In genomic region chr18:44198296-44199284, GRCh38 we compare ENCODE assay signal across 22 cellular contexts.
DNase-seq lines count a peak whose midpoint lies in the region; ATAC-seq and TF ChIP-seq lines count a peak whose summit lies in the region.
"Had no signal": no experiment of that assay in that cellular context is flagged by ENCODE, and none has a peak within 500 bp of the region (broad histone marks: within the 10 kb centered on the region; RNA-seq: fewer than 3 reads in every experiment).

No MANE protein-coding gene starts in this region.

- H3K4me3 ChIP-seq in RWPE2 (ENCODE audit: severe bottlenecking) (no peak overlapping the region), tibial nerve (no peak overlapping the region)
- H3K4me3 ChIP-seq in effector memory CD4-positive, alpha-beta T cell (ENCODE audit: insufficient read depth, low read depth, low read length, poor library complexity, severe bottlenecking), result no peak overlapping the region
- H3K4me3 ChIP-seq: K562, SJSA1, stomach, uterus had no signal

- WGBS in tibial nerve, 2 donors, result 78 to 84% methylated on average over 6 to 7 of the region's 9 CpGs

- H3K27ac ChIP-seq in RWPE2 (ENCODE audit: poor library complexity, severe bottlenecking), result no peak overlapping the region
- no peak overlapping the region for H3K27ac ChIP-seq in effector memory CD4-positive, alpha-beta T cell (ENCODE audit: insufficient read depth, low read length, poor library complexity, severe bottlenecking)
- no peak overlapping the region for H3K27ac ChIP-seq in tibial nerve
- H3K27ac ChIP-seq: SJSA1, stomach, uterus had no signal

- H3K9me3 ChIP-seq in RWPE2 (ENCODE audit: severe bottlenecking) (no peaks in the 10 kb centered on the region), tibial nerve (no peaks in the 10 kb centered on the region)
- no peaks in the 10 kb centered on the region for H3K9me3 ChIP-seq in effector memory CD4-positive, alpha-beta T cell (ENCODE audit: control insufficient read depth, low read length)
- H3K9me3 ChIP-seq: SJSA1, stomach, uterus had no signal

- H3K27me3 ChIP-seq in RWPE2 (ENCODE audit: insufficient read depth, poor library complexity, severe bottlenecking), result no peaks in the 10 kb centered on the region
- no peaks in the 10 kb centered on the region for H3K27me3 ChIP-seq in effector memory CD4-positive, alpha-beta T cell (replicated peaks; ENCODE audit: control insufficient read depth, insufficient read depth, low read length, poor library complexity, severe bottlenecking)
- H3K27me3 ChIP-seq in tibial nerve, result no peaks in the 10 kb centered on the region
- H3K27me3 ChIP-seq: SJSA1, stomach, uterus had no signal

- no peaks in the 10 kb centered on the region for H3K4me1 ChIP-seq in RWPE2 (ENCODE audit: insufficient read depth, poor library complexity, severe bottlenecking)
- no peaks in the 10 kb centered on the region for H3K4me1 ChIP-seq in effector memory CD4-positive, alpha-beta T cell (ENCODE audit: control insufficient read depth, insufficient read depth, low read length, poor library complexity, severe bottlenecking)
- no peaks in the 10 kb centered on the region for H3K4me1 ChIP-seq in tibial nerve
- H3K4me1 ChIP-seq: stomach, uterus had no signal

- no peak for TF ChIP-seq EP300 in tibial nerve (IDR thresholded peaks at IDR 0.05)

- peak; percentile 52; the same call in 1 of the 3 replicates for ATAC-seq in RWPE2 (ENCODE audit: low read depth)
- ATAC-seq: activated naive CD4-positive, alpha-beta T cell treated with anti-CD3 and anti-CD28 coated beads, Interleukin-2, amount 50 U/mL, for 72 hours; HCT116; K562 had no signal

- peak; percentile 96 for DNase-seq in DMS79 treated with DMSO at 0.1 percent for 48 hours (lab: John Stamatoyannopoulos, UW)
- peak; percentile 46 for DNase-seq in NCI-H1436 treated with DMSO at 0.1 percent for 48 hours (lab: John Stamatoyannopoulos, UW)
- DNase-seq in RWPE2 (ENCODE audit: low spot score), result no peak
- peak; percentile 5 for DNase-seq in myocyte (ENCODE audit: low read depth)
- no peak for DNase-seq in effector memory CD4-positive, alpha-beta T cell
- DNase-seq in C1 segment of cervical spinal cord (lab: John Stamatoyannopoulos, UW), result no peak
- DNase-seq in tibial nerve (ENCODE audit: low spot score in 2 of 2), result no peak
- no peak for DNase-seq in activated effector memory CD4-positive, alpha-beta T cell treated with anti-CD3 and anti-CD28 coated beads, Interleukin-2, amount 50 U/mL, for 16 hours
- DNase-seq: activated B cell treated with CpG ODN at 0.5 μM for 24 hours; activated T-cell treated with anti-CD3 and anti-CD28 coated beads, Interleukin-2, amount 50 U/mL, for 48 hours; CD4-positive, alpha-beta memory T cell; EL; foreskin fibroblast; NCI-H1048; NCI-H524 treated with DMSO at 0.1 percent for 48 hours; OCI-M1; stomach; uterus had no signal

- H3K36me3 ChIP-seq in RWPE2 (ENCODE audit: low read depth), result no peaks in the 10 kb centered on the region
- no peaks in the 10 kb centered on the region for H3K36me3 ChIP-seq in effector memory CD4-positive, alpha-beta T cell (ENCODE audit: control insufficient read depth, insufficient read depth, low read length)
- H3K36me3 ChIP-seq in tibial nerve, result no peaks in the 10 kb centered on the region
- H3K36me3 ChIP-seq: SJSA1, stomach, uterus had no signal

- no peak for TF ChIP-seq CTCF in RWPE2 (IDR thresholded peaks at IDR 0.05; ENCODE audit: poor library complexity, severe bottlenecking)
- no peak for TF ChIP-seq CTCF in tibial nerve (IDR thresholded peaks at IDR 0.05)

- TF ChIP-seq POLR2A in tibial nerve (IDR thresholded peaks at IDR 0.05), result no peak

Comparison
In these comparisons a context has a peak if more than half of its experiments do, and no peak if none do; other contexts are left out.
1. DNase-seq: peak in DMS79 treated with DMSO at 0.1 percent for 48 hours (single experiment), NCI-H1436 treated with DMSO at 0.1 percent for 48 hours (single experiment) and myocyte (single experiment); none in RWPE2 (single experiment), effector memory CD4-positive, alpha-beta T cell (0 of 3), C1 segment of cervical spinal cord (0 of 14), tibial nerve (0 of 2) and activated effector memory CD4-positive, alpha-beta T cell treated with anti-CD3 and anti-CD28 coated beads, Interleukin-2, amount 50 U/mL, for 16 hours (single experiment).